15 cellular contexts compared by ENCODE assay signal in genomic region chr1:25765910-25766645, GRCh38. TPM values are rescaled to one million over a fixed set of nuclear protein-coding genes. Genes with fewer than 3 reads are reported as not detected.
DNase-seq lines count a peak whose midpoint lies in the region; ATAC-seq and TF ChIP-seq lines count a peak whose summit lies in the region.
"Had no signal": no experiment of that assay in that cellular context is flagged by ENCODE, and none has a peak within 500 bp of the region (broad histone marks: within the 10 kb centered on the region; RNA-seq: fewer than 3 reads in every experiment).

No MANE protein-coding gene starts in this region.

- H3K27ac Mint-ChIP-seq in naive thymus-derived CD8-positive, alpha-beta T cell: peak overlapping the region; percentile 83 to 97 (median 90)
- H3K27ac Mint-ChIP-seq: activated B cell treated with CpG ODN at 0.5 μM for 24 hours; activated T-helper 2 cell treated with anti-CD3 and anti-CD28 coated beads, Interferon-gamma antibody, Interleukin-2, Interleukin-4, amounts not matched to agents 10 μg/mL and 5 μg/mL and 100 μg/mL, durations not matched to agents 14 hours and 24 hours and 36 hours had no signal

- H3K36me3 Mint-ChIP-seq in naive thymus-derived CD8-positive, alpha-beta T cell: peaks cover 0 to 29% (median 9%) of the 10 kb centered on the region in 3 donors

- no peaks in the 10 kb centered on the region for H3K9me3 Mint-ChIP-seq in naive thymus-derived CD8-positive, alpha-beta T cell
- H3K9me3 Mint-ChIP-seq: activated B cell treated with CpG ODN at 0.5 μM for 24 hours; activated T-helper 2 cell treated with anti-CD3 and anti-CD28 coated beads, Interferon-gamma antibody, Interleukin-2, Interleukin-4, amounts not matched to agents 10 μg/mL and 5 μg/mL and 100 μg/mL, durations not matched to agents 14 hours and 24 hours and 36 hours; CD14-positive monocyte had no signal

- H3K9ac ChIP-seq in KMS-11 (peak overlapping the region; percentile 61), SK-N-MC (ENCODE audit: insufficient read length) (peak overlapping the region; percentile 31), smooth muscle cell (ENCODE audit: low read depth) (no peak overlapping the region)

- WGBS in smooth muscle cell (ENCODE audit: low lambda C conversion rate): 79% methylated on average over 16 of the region's 16 CpGs

- no peaks in the 10 kb centered on the region for H3K79me2 ChIP-seq in KMS-11 (ENCODE audit: insufficient read depth, low read depth)
- no peaks in the 10 kb centered on the region for H3K79me2 ChIP-seq in smooth muscle cell (ENCODE audit: low read depth)

- no peaks in the 10 kb centered on the region for H3K9me3 ChIP-seq in SK-N-MC (ENCODE audit: low read depth, low read length)
- no peaks in the 10 kb centered on the region for H3K9me3 ChIP-seq in smooth muscle cell (replicated peaks; ENCODE audit: low read depth)
- H3K9me3 ChIP-seq: Peyer's patch had no signal

- ATAC-seq in naive thymus-derived CD8-positive, alpha-beta T cell: peak; percentile 39 to 80
- no peak for ATAC-seq in GM18868 (IDR thresholded peaks at IDR 0.05; ENCODE audit: unreplicated experiment)
- ATAC-seq: left colon had no signal

- intact Hi-C loops in posterior vena cava (cut with DNase I): no loop called here

- H3K4me2 ChIP-seq in KMS-11 (peak overlapping the region; percentile 98), smooth muscle cell (no peak overlapping the region)

- H3K27ac ChIP-seq in C4-2B (peak overlapping the region; percentile 33), KMS-11 (peak overlapping the region; percentile 98), SK-N-MC (peak overlapping the region; percentile 44; the same call in 1 of the 2 replicates), smooth muscle cell (ENCODE audit: low read depth) (no peak overlapping the region)
- H3K27ac ChIP-seq: Peyer's patch had no signal

- H3K4me3 Mint-ChIP-seq in naive thymus-derived CD8-positive, alpha-beta T cell: peak overlapping the region in 8 of 10 donors; percentile 8 to 59 (median 48)
- H3K4me3 Mint-ChIP-seq: activated B cell treated with CpG ODN at 0.5 μM for 24 hours, CD14-positive monocyte had no signal

- H4K20me1 ChIP-seq in KMS-11 (ENCODE audit: insufficient read depth) (no peaks in the 10 kb centered on the region), smooth muscle cell (ENCODE audit: low read depth) (no peaks in the 10 kb centered on the region)

- peaks cover 5% of the 10 kb centered on the region for H3F3A ChIP-seq in smooth muscle cell (ENCODE audit: low read depth)

- H3K27me3 ChIP-seq in KMS-11 (ENCODE audit: insufficient read depth, low read depth): no peaks in the 10 kb centered on the region
- no peaks in the 10 kb centered on the region for H3K27me3 ChIP-seq in smooth muscle cell (ENCODE audit: low read depth)
- H3K27me3 ChIP-seq: Peyer's patch had no signal

- H2AFZ ChIP-seq in KMS-11 (ENCODE audit: low read depth): peak overlapping the region; percentile 35; the same call in 1 of the 2 replicates
- no peak overlapping the region for H2AFZ ChIP-seq in smooth muscle cell (ENCODE audit: low read depth)

- POLR2A ChIA-PET in naive thymus-derived CD8-positive, alpha-beta T cell (lab: Charles Lee): interaction anchor here (0.6 to 3.5 kb wide), 7 partner anchors 9 to 149 kb away, joined by 3 to 36 read pairs (median 6); partner anchors contain the start of gene MAN1C1

- H3K36me3 ChIP-seq in KMS-11 (ENCODE audit: insufficient read depth) (no peaks in the 10 kb centered on the region), SK-N-MC (ENCODE audit: insufficient read depth, low read length) (no peaks in the 10 kb centered on the region), smooth muscle cell (ENCODE audit: low read depth) (no peaks in the 10 kb centered on the region)
- H3K36me3 ChIP-seq: Peyer's patch had no signal

- no peak for DNase-seq in SK-N-MC (ENCODE audit: low read depth, low spot score)
- DNase-seq in naive thymus-derived CD8-positive, alpha-beta T cell: peak in 5 of 10 donors; percentile 12 to 66 (median 50)
- DNase-seq in smooth muscle cell (lab: John Stamatoyannopoulos, UW; ENCODE audit: unreplicated experiment): no peak
- no peak for DNase-seq in glomerular visceral epithelial cell (ENCODE audit: extremely low spot score)
- DNase-seq in posterior vena cava (ENCODE audit: low spot score): no peak
- DNase-seq: activated B cell treated with CpG ODN at 0.5 μM for 24 hours; left colon; MM.1S; Peyer's patch; stimulated activated CD4-positive, alpha-beta T cell treated with anti-CD3 and anti-CD28 coated beads, Interleukin-2, amount 100 ng/mL, for 48 hours had no signal

- no peaks in the 10 kb centered on the region for H3K27me3 Mint-ChIP-seq in naive thymus-derived CD8-positive, alpha-beta T cell

- H3K4me1 ChIP-seq in KMS-11 (ENCODE audit: low read depth, poor library complexity, severe bottlenecking) (peaks cover 66% of the 10 kb centered on the region), smooth muscle cell (ENCODE audit: low read depth) (peaks cover 17% of the 10 kb centered on the region)

- H3K4me1 Mint-ChIP-seq in naive thymus-derived CD8-positive, alpha-beta T cell: peaks cover 38 to 64% (median 50%) of the 10 kb centered on the region in 4 donors

- TF ChIP-seq CTCF in C4-2B (conservative IDR thresholded peaks at IDR 0.05): no peak
- no peak for TF ChIP-seq CTCF in KMS-11 (conservative IDR thresholded peaks at IDR 0.05; ENCODE audit: low read depth, low read length)
- TF ChIP-seq CTCF in smooth muscle cell (IDR thresholded peaks at IDR 0.05; ENCODE audit: borderline replicate concordance, insufficient read depth, poor library complexity, severe bottlenecking): no peak

- no peak overlapping the region for H3K4me3 ChIP-seq in KMS-11 (IDR thresholded peaks at IDR 0.05; ENCODE audit: insufficient read depth, low read depth, low read length)
- peak overlapping the region; percentile 36 for H3K4me3 ChIP-seq in SK-N-MC
- no peak overlapping the region for H3K4me3 ChIP-seq in smooth muscle cell
- H3K4me3 ChIP-seq: Peyer's patch had no signal

RNA-seq across cellular contexts. Expression of gene SELENON, which starts 33.9 kb away (rescaled TPM):
- total RNA-seq in naive thymus-derived CD8-positive, alpha-beta T cell: 10 to 100 TPM; 19.2 to 20.4 TPM
- polyA plus RNA-seq in naive thymus-derived CD8-positive, alpha-beta T cell: 1 to 10 TPM; 2.6 to 7.0 (median 2.7) TPM
- 26.6 and 32.6 TPM in 2 replicates for total RNA-seq in smooth muscle cell
- 48.9 and 62.9 TPM in 2 replicates for polyA plus RNA-seq in smooth muscle cell
- total RNA-seq in posterior vena cava: 10 to 100 TPM; 85.7 to 88.0 TPM

RNA-seq across cellular contexts. Expression of gene MTFR1L, which starts 53.7 kb away (rescaled TPM):
- total RNA-seq in naive thymus-derived CD8-positive, alpha-beta T cell: 10 to 100 TPM; 50.0 to 56.4 TPM
- polyA plus RNA-seq in naive thymus-derived CD8-positive, alpha-beta T cell: 10 to 100 TPM; 34.3 to 42.6 (median 40.9) TPM
- total RNA-seq in smooth muscle cell: 39.9 and 47.2 TPM in 2 replicates
- polyA plus RNA-seq in smooth muscle cell: 63.9 and 71.2 TPM in 2 replicates
- total RNA-seq in posterior vena cava: 10 to 100 TPM; 45.6 to 59.6 TPM
